18 cellular contexts compared by ENCODE assay signal in genomic region chr17:64447526-64447925, GRCh38. TPM values are rescaled to one million over a fixed set of nuclear protein-coding genes. Genes with fewer than 3 reads are reported as not detected.
DNase-seq lines count a peak whose midpoint lies in the region; ATAC-seq and TF ChIP-seq lines count a peak whose summit lies in the region.
"Had no signal": no experiment of that assay in that cellular context is flagged by ENCODE, and none has a peak within 500 bp of the region (broad histone marks: within the 10 kb centered on the region; RNA-seq: fewer than 3 reads in every experiment).

No MANE protein-coding gene starts in this region.

- peak; percentile 13 for DNase-seq in activated naive CD4-positive, alpha-beta T cell treated with anti-CD3 and anti-CD28 coated beads for 36 hours
- DNase-seq in activated naive CD4-positive, alpha-beta T cell (lab: John Stamatoyannopoulos, UW) = no peak
- DNase-seq in GM20000 (ENCODE audit: low spot score) (peak; percentile 34), T-helper 17 cell (no peak), NCI-H524 treated with DMSO at 0.1 percent for 48 hours (lab: John Stamatoyannopoulos, UW) (no peak), NCI-H1105 treated with DMSO at 0.1 percent for 48 hours (lab: John Stamatoyannopoulos, UW) (no peak), endothelial cell (ENCODE audit: low spot score) (no peak)
- no peak for DNase-seq in stimulated activated naive CD8-positive, alpha-beta T cell treated with anti-CD3 and anti-CD28 coated beads, Interleukin-15, Interleukin-2, amounts not matched to agents 100 U/mL and 50 U/mL, for 24 hours
- DNase-seq: CD4-positive, alpha-beta memory T cell; GF-D8; GM23248; KBM-7; NCI-H1092; NCI-H1694 treated with DMSO at 0.1 percent for 48 hours; Peyer's patch; Right ventricle myocardium superior had no signal

- no peak overlapping the region for H3K4me3 Mint-ChIP-seq in activated naive CD4-positive, alpha-beta T cell treated with anti-CD3 and anti-CD28 coated beads for 36 hours
- H3K4me3 Mint-ChIP-seq in T-helper 17 cell = no peak overlapping the region
- no peak overlapping the region for H3K4me3 Mint-ChIP-seq in endothelial cell (ENCODE audit: unreplicated experiment)
- H3K4me3 Mint-ChIP-seq: CD4-positive, alpha-beta memory T cell had no signal

- no peak for TF ChIP-seq CTCF in GM20000 (IDR thresholded peaks at IDR 0.05; ENCODE audit: extremely low read depth, missing control alignments)
- TF ChIP-seq CTCF in endothelial cell (IDR thresholded peaks at IDR 0.05; ENCODE audit: unreplicated experiment) = no peak

- peaks cover 19% of the 10 kb centered on the region for H3K4me1 Mint-ChIP-seq in activated naive CD4-positive, alpha-beta T cell treated with anti-CD3 and anti-CD28 coated beads for 36 hours (ENCODE audit: low read depth)
- H3K4me1 Mint-ChIP-seq in T-helper 17 cell (peaks cover 13% of the 10 kb centered on the region), endothelial cell (ENCODE audit: unreplicated experiment) (peaks cover 7% of the 10 kb centered on the region)

- no peaks in the 10 kb centered on the region for H3K36me3 Mint-ChIP-seq in activated naive CD4-positive, alpha-beta T cell treated with anti-CD3 and anti-CD28 coated beads for 36 hours (ENCODE audit: low read depth)
- H3K36me3 Mint-ChIP-seq in T-helper 17 cell (ENCODE audit: low read depth) (no peaks in the 10 kb centered on the region), endothelial cell (ENCODE audit: low read depth, unreplicated experiment) (no peaks in the 10 kb centered on the region)
- H3K36me3 Mint-ChIP-seq: CD4-positive, alpha-beta memory T cell had no signal

- H3K9me3 Mint-ChIP-seq in activated naive CD4-positive, alpha-beta T cell treated with anti-CD3 and anti-CD28 coated beads for 36 hours = no peaks in the 10 kb centered on the region
- H3K9me3 Mint-ChIP-seq in endothelial cell (ENCODE audit: unreplicated experiment) = no peaks in the 10 kb centered on the region
- H3K9me3 Mint-ChIP-seq: CD4-positive, alpha-beta memory T cell had no signal

- CTCF ChIA-PET in activated naive CD4-positive, alpha-beta T cell treated with anti-CD3 and anti-CD28 coated beads for 36 hours (lab: Charles Lee) = interaction anchor here (0.6 to 1.1 kb wide), 4 partner anchors 18 to 45 kb away, joined by 3 read pairs; no protein-coding TSS in a partner anchor

- H3K27ac Mint-ChIP-seq in activated naive CD4-positive, alpha-beta T cell treated with anti-CD3 and anti-CD28 coated beads for 36 hours = no peak overlapping the region
- H3K27ac Mint-ChIP-seq in T-helper 17 cell (peak overlapping the region; percentile 9), endothelial cell (ENCODE audit: unreplicated experiment) (no peak overlapping the region)

- no peaks in the 10 kb centered on the region for H3K27me3 Mint-ChIP-seq in activated naive CD4-positive, alpha-beta T cell treated with anti-CD3 and anti-CD28 coated beads for 36 hours (ENCODE audit: low read depth)
- H3K27me3 Mint-ChIP-seq in T-helper 17 cell (no peaks in the 10 kb centered on the region), endothelial cell (ENCODE audit: unreplicated experiment) (no peaks in the 10 kb centered on the region)
- H3K27me3 Mint-ChIP-seq: CD4-positive, alpha-beta memory T cell had no signal

- no peak for ATAC-seq in T-helper 17 cell
- ATAC-seq in stimulated activated naive CD8-positive, alpha-beta T cell treated with anti-CD3 and anti-CD28 coated beads, Interleukin-15, Interleukin-2, amounts not matched to agents 100 U/mL and 50 U/mL, for 24 hours = peak; percentile 43
- ATAC-seq: A549, HCT116 had no signal

- intact Hi-C loops in activated naive CD4-positive, alpha-beta T cell treated with anti-CD3 and anti-CD28 coated beads for 36 hours (cut with micrococcal nuclease) = no loop called here

- H3K9me3 ChIP-seq in T-helper 17 cell (ENCODE audit: control insufficient read depth, low read length, poor library complexity, severe bottlenecking) = no peaks in the 10 kb centered on the region
- H3K9me3 ChIP-seq: A549, Peyer's patch had no signal

RNA-seq across cellular contexts. Expression of gene MILR1, which starts 1.4 kb away (rescaled TPM):
- under 1 TPM; 0.31 to 0.42 TPM for total RNA-seq in activated naive CD4-positive, alpha-beta T cell treated with anti-CD3 and anti-CD28 coated beads for 36 hours
- total RNA-seq in T-helper 17 cell (1 to 10 TPM; 1.0 to 1.4 TPM), endothelial cell (ENCODE audit: unreplicated experiment) (1.6 TPM)

RNA-seq across cellular contexts. Expression of gene POLG2, which starts 49.3 kb away (rescaled TPM):
- total RNA-seq in activated naive CD4-positive, alpha-beta T cell treated with anti-CD3 and anti-CD28 coated beads for 36 hours = 10 to 100 TPM; 23.4 to 26.9 TPM
- 10 to 100 TPM; 37.1 to 39.0 TPM for total RNA-seq in T-helper 17 cell
- 21.3 TPM for total RNA-seq in endothelial cell (ENCODE audit: unreplicated experiment)

RNA-seq across cellular contexts. Expression of gene PECAM1, which starts 56.9 kb away (rescaled TPM):
- 10 to 100 TPM in 1 of 2 experiments, 1 to 10 TPM in 1; 10.0 to 11.2 TPM for total RNA-seq in activated naive CD4-positive, alpha-beta T cell treated with anti-CD3 and anti-CD28 coated beads for 36 hours
- total RNA-seq in T-helper 17 cell = 10 to 100 TPM; 15.5 to 22.7 TPM
- total RNA-seq in endothelial cell (ENCODE audit: unreplicated experiment) = 844 TPM
- total RNA-seq: GM23248 had no signal

RNA-seq across cellular contexts. Expression of gene DDX5, which starts 58.6 kb away (rescaled TPM):
- 100 to 1,000 TPM; 480 to 491 TPM for total RNA-seq in activated naive CD4-positive, alpha-beta T cell treated with anti-CD3 and anti-CD28 coated beads for 36 hours
- total RNA-seq in T-helper 17 cell (1,000 to 10,000 TPM; 2,533 to 2,679 TPM), endothelial cell (ENCODE audit: unreplicated experiment) (771 TPM)

RNA-seq across cellular contexts. Expression of gene CEP95, which starts 59.3 kb away (rescaled TPM):
- 10 to 100 TPM; 38.8 to 43.3 TPM for total RNA-seq in activated naive CD4-positive, alpha-beta T cell treated with anti-CD3 and anti-CD28 coated beads for 36 hours
- 100 to 1,000 TPM; 130 to 143 TPM for total RNA-seq in T-helper 17 cell
- 47.8 TPM for total RNA-seq in endothelial cell (ENCODE audit: unreplicated experiment)

Comparison
In these comparisons a context has a peak if more than half of its experiments do, and no peak if none do; other contexts are left out.
1. DNase-seq: peak in activated naive CD4-positive, alpha-beta T cell treated with anti-CD3 and anti-CD28 coated beads for 36 hours (single experiment) and GM20000 (single experiment); none in activated naive CD4-positive, alpha-beta T cell (0 of 4), T-helper 17 cell (0 of 3), stimulated activated naive CD8-positive, alpha-beta T cell treated with anti-CD3 and anti-CD28 coated beads, Interleukin-15, Interleukin-2, amounts not matched to agents 100 U/mL and 50 U/mL, for 24 hours (single experiment), NCI-H524 treated with DMSO at 0.1 percent for 48 hours (single experiment), NCI-H1105 treated with DMSO at 0.1 percent for 48 hours (single experiment) and endothelial cell (single experiment).
2. RNA of gene PECAM1, which starts 56.9 kb away (total RNA-seq): 844 TPM in endothelial cell (single experiment); 15.5 to 22.7 TPM in T-helper 17 cell and 10.0 to 11.2 TPM in activated naive CD4-positive, alpha-beta T cell treated with anti-CD3 and anti-CD28 coated beads for 36 hours; every median in the first group is over 10 times any median in the second.